8 cellular contexts compared by ENCODE assay signal in genomic region chrX:134373736-134374135, GRCh38. TPM values are rescaled to one million over a fixed set of nuclear protein-coding genes. Genes with fewer than 3 reads are reported as not detected.
A peak's percentile ranks its signal among the peaks of the same experiment; 100 is the strongest.
DNase-seq lines count a peak whose midpoint lies in the region; ATAC-seq, FAIRE-seq and TF ChIP-seq lines count a peak whose summit lies in the region.

No MANE protein-coding gene starts in this region.

- no peaks in the 10 kb centered on the region for H3K9me2 ChIP-seq in OCI-LY7 (ENCODE audit: insufficient read depth, low read length)

- H2AFZ ChIP-seq in OCI-LY7 (ENCODE audit: low read length): peak overlapping the region; percentile 32; the same call in 1 of the 2 replicates

- H3K36me3 ChIP-seq in ES-I3 (ENCODE audit: insufficient read depth, low read length): no peaks in the 10 kb centered on the region
- peaks cover 10% of the 10 kb centered on the region for H3K36me3 ChIP-seq in OCI-LY7 (ENCODE audit: insufficient read depth, low read length)
- H3K36me3 ChIP-seq in pancreas: no peaks in the 10 kb centered on the region

- peak overlapping the region; percentile 65 for H3K9ac ChIP-seq in ES-I3 (ENCODE audit: low read depth, low read length)

- H3K27me3 ChIP-seq in pancreas: peaks cover 0 to 13% (median 2%) of the 10 kb centered on the region in 4 donors

- peak overlapping the region; percentile 94 for H3K27ac ChIP-seq in OCI-LY7 (ENCODE audit: low read depth, low read length, poor library complexity, severe bottlenecking)
- peak overlapping the region; percentile 56 to 94 (median 89) for H3K27ac ChIP-seq in pancreas

- TF ChIP-seq CTCF in OCI-LY7 (conservative IDR thresholded peaks at IDR 0.05; ENCODE audit: low read length): no peak
- TF ChIP-seq CTCF in epithelial cell of esophagus (IDR thresholded peaks at IDR 0.05; ENCODE audit: insufficient read depth, low read depth, low read length, missing control alignments): no peak
- TF ChIP-seq CTCF in pancreas (IDR thresholded peaks at IDR 0.05): no peak

- CTCF ChIA-PET in OCI-LY7 (lab: Charles Lee; ENCODE audit: unreplicated experiment): no interaction called here

- ATAC-seq in pancreas: peak in 1 of 4 donors; percentile 5
- no peak for ATAC-seq in GM18517 (IDR thresholded peaks at IDR 0.05; ENCODE audit: unreplicated experiment)

- H3K79me2 ChIP-seq in OCI-LY7 (ENCODE audit: insufficient read depth, low read depth, low read length): peaks cover 55% of the 10 kb centered on the region

- H4K20me1 ChIP-seq in OCI-LY7 (ENCODE audit: insufficient read depth, low read length): peaks cover 11% of the 10 kb centered on the region

- POLR2A ChIA-PET in OCI-LY7 (lab: Charles Lee): no interaction called here

- DNase-seq in OCI-LY7 (ENCODE audit: low spot score) (no peak), epithelial cell of esophagus (ENCODE audit: low read depth) (no peak), pancreas (no peak), HTR-8/SVneo (ENCODE audit: insufficient read length, low spot score) (no peak), NCI-H2196 treated with DMSO at 0.1 percent for 48 hours (lab: John Stamatoyannopoulos, UW; ENCODE audit: unreplicated experiment) (no peak)
- no peak for DNase-seq in stimulated activated CD4-positive, alpha-beta T cell treated with anti-CD3 and anti-CD28 coated beads, Interleukin-4, amount 100 ng/mL, for 4 hours

- WGBS in pancreas, 2 donors: 1 to 28% methylated on average over 8 of the region's 8 CpGs

- intact Hi-C loops in OCI-LY7 (cut with micrococcal nuclease; ENCODE audit: unreplicated experiment): no loop called here
- intact Hi-C loops in pancreas (cut with DNase I): no loop called here

- FAIRE-seq in pancreas (lab: Jason Lieb, UNC) (no peak), HTR-8/SVneo (lab: Jason Lieb, UNC) (no peak)

- BruUV-seq in OCI-LY7 (replicated peaks; lab: Mats Ljungman, UMichigan): no TSS peak

- H3K4me1 ChIP-seq in ES-I3 (ENCODE audit: insufficient read depth, low read length) (peaks cover 12% of the 10 kb centered on the region), OCI-LY7 (ENCODE audit: insufficient read depth, low read length, poor library complexity, severe bottlenecking) (peaks cover 23% of the 10 kb centered on the region), pancreas (peaks cover 0 to 6% (median 0%) of the 10 kb centered on the region in 3 donors)

- H3K4me3 ChIP-seq in OCI-LY7 (ENCODE audit: low read depth, low read length, poor library complexity, severe bottlenecking) (peak overlapping the region; percentile 96), epithelial cell of esophagus (ENCODE audit: low read length) (peak overlapping the region; percentile 72), pancreas (peak overlapping the region; percentile 27 to 62 (median 40))

- H3K4me2 ChIP-seq in OCI-LY7 (ENCODE audit: low read length): peak overlapping the region; percentile 86

- H3K9me3 ChIP-seq in ES-I3 (ENCODE audit: control insufficient read depth, insufficient read depth, low read length) (no peaks in the 10 kb centered on the region), OCI-LY7 (ENCODE audit: low read length) (no peaks in the 10 kb centered on the region), pancreas (no peaks in the 10 kb centered on the region)

RNA-seq across cellular contexts. Expression of gene PHF6, which starts 0.6 kb away (rescaled TPM):
- total RNA-seq in OCI-LY7 (2014; rRNA removed; shearing (Covaris generic)): 24.6 and 28.2 TPM in 2 replicates
- total RNA-seq in OCI-LY7 (2022) (50.9 and 52.8 TPM in 2 replicates), pancreas (10 to 100 TPM in 2 of 6 donors, 1 to 10 TPM in 4; 4.7 to 12.4 (median 8.5) TPM)
- 1 to 10 TPM; 2.4 to 5.2 TPM for polyA plus RNA-seq in pancreas

Comparison
In these comparisons a context has a peak if more than half of its experiments do, and no peak if none do; other contexts are left out.
1. H3K4me3 ChIP-seq: peak in every context shown above with its lines; median percentile 96 in OCI-LY7; 72 in epithelial cell of esophagus; 40 in pancreas.